ENCODE assay signal across 8 cellular contexts in genomic region chr19:17947815-17948473, GRCh38. TPM values are rescaled to one million over a fixed set of nuclear protein-coding genes. Genes with fewer than 3 reads are reported as not detected.
DNase-seq lines count a peak whose midpoint lies in the region; ATAC-seq and TF ChIP-seq lines count a peak whose summit lies in the region.

No MANE protein-coding gene starts in this region.

- H3K27me3 ChIP-seq in foreskin keratinocyte, result peaks cover 44% of the 10 kb centered on the region

- H3K27ac ChIP-seq in HEK293 (ENCODE audit: extremely low read depth, low read depth, low read length) (no peak overlapping the region), foreskin keratinocyte (no peak overlapping the region)

- TF ChIP-seq CTCF in HEK293 (tag by site-specific recombination; IDR thresholded peaks at IDR 0.05) (no peak), foreskin keratinocyte (conservative IDR thresholded peaks at IDR 0.05) (no peak)

- H3K4me3 ChIP-seq in HEK293 (ENCODE audit: low read depth, low read length), result peak overlapping the region; percentile 43

- CTCF ChIA-PET in HEK293 (lab: Yijun Ruan, JAX), result interaction anchor here (0.7 to 9.4 kb wide), 6 partner anchors 11 to 554 kb away, joined by 3 to 92 read pairs (median 6); no protein-coding TSS in a partner anchor

- POLR2A ChIA-PET in HEK293 (lab: Yijun Ruan, JAX), result interaction anchor here (0.6 to 2.2 kb wide), 8 partner anchors 10 to 1324 kb away, joined by 3 to 8 read pairs (median 4); partner anchors contain the start of gene CCDC124

- H3K4me1 ChIP-seq in HEK293 (ENCODE audit: control insufficient read depth, insufficient read depth, low read length) (peaks cover 6% of the 10 kb centered on the region; the same call in 1 of the 2 replicates), foreskin keratinocyte (peaks cover 13% of the 10 kb centered on the region)

- H3K9me3 ChIP-seq in HEK293 (ENCODE audit: control insufficient read depth, insufficient read depth, low read depth, low read length), result no peaks in the 10 kb centered on the region

- H3K36me3 ChIP-seq in HEK293 (ENCODE audit: control insufficient read depth in 2 of 2, insufficient read depth in 1 of 2, low read length in 2 of 2), result peaks cover 0 to 15% of the 10 kb centered on the region in 2 experiments; a peak in 1 of 3 replicates

- peak; percentile 58 for ATAC-seq in foreskin keratinocyte

- DNase-seq in EL, result peak; percentile 93
- DNase-seq in MV-4-11 (lab: John Stamatoyannopoulos, UW), result peak; percentile 94
- peak; percentile 79 for DNase-seq in SHP77 treated with DMSO at 0.1 percent for 48 hours (lab: John Stamatoyannopoulos, UW)
- DNase-seq in activated gamma-delta T cell (lab: John Stamatoyannopoulos, UW), result peak; percentile 97
- peak in 1 of 2 donors; percentile 62 for DNase-seq in foreskin keratinocyte
- DNase-seq in non-pigmented ciliary epithelial cell (ENCODE audit: low read depth), result peak; percentile 35
- peak; percentile 80 for DNase-seq in stromal cell of bone marrow (ENCODE audit: low read depth)

TF ChIP-seq in HEK293, 187 proteins besides CTCF, POLR2A, EP300 and RAD21:
- TF ChIP-seq ZNF776 (tag by site-specific recombination; IDR thresholded peaks at IDR 0.05; ENCODE audit: borderline replicate concordance) (no peak), KLF9 (tag by site-specific recombination; IDR thresholded peaks at IDR 0.05; ENCODE audit: low read depth) (peak; percentile 26; the same call in 1 of the 2 replicates), IKZF3 (tag by site-specific recombination; IDR thresholded peaks at IDR 0.05) (peak; percentile 65; the same call in 1 of the 2 replicates), ZBTB26 (tag by site-specific recombination; optimal IDR thresholded peaks at IDR 0.05) (peak; percentile 31), EGR2 (tag by site-specific recombination; IDR thresholded peaks at IDR 0.05; ENCODE audit: low read depth) (peak; percentile 66), ZFHX2 (tag by site-specific recombination; conservative IDR thresholded peaks at IDR 0.05) (peak; percentile 87), KLF1 (tag by site-specific recombination; IDR thresholded peaks at IDR 0.05) (no peak), KLF10 (tag by site-specific recombination; IDR thresholded peaks at IDR 0.05) (peak; percentile 98), ZNF398 (tag by site-specific recombination; IDR thresholded peaks at IDR 0.05) (peak; percentile 94), ZNF2 (tag by site-specific recombination; IDR thresholded peaks at IDR 0.05) (no peak)

RNA-seq across cellular contexts. Expression of gene CCDC124, which starts 15.1 kb away (rescaled TPM):
- total RNA-seq in foreskin keratinocyte, result 45.7 and 77.6 TPM in 2 replicates
- 199 and 218 TPM in 2 replicates for polyA plus RNA-seq in foreskin keratinocyte

RNA-seq across cellular contexts. Expression of gene KCNN1, which starts 19.0 kb away (rescaled TPM):
- total RNA-seq in foreskin keratinocyte, result not detected in 2 replicates
- polyA plus RNA-seq in foreskin keratinocyte, result 0.02 and 0.03 TPM in 2 replicates
